22 cellular contexts compared by ENCODE assay signal in the genomic region with DNA sequence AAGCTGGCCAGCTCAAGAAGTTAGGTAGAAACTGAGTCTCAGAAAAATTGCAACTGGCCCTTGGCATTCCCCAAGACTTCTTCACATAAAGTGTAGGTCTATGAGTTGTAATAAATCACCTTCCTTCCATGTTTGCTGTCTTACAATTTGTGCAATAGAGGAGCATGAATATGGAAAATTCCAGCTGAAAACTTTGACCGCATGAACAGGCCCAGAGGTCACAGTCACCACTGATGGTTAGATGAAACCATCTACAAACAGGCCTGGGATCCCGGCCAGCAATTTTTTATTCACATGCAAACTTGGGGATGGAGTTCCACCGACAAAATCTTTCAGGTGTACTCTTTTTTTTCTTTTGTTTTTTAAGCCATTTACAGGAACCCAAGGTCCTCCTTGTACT.
DNase-seq lines count a peak whose midpoint lies in the region; ATAC-seq, FAIRE-seq and TF ChIP-seq lines count a peak whose summit lies in the region.
"Had no signal": no experiment of that assay in that cellular context is flagged by ENCODE, and none has a peak within 500 bp of the region (broad histone marks: within the 10 kb centered on the region; RNA-seq: fewer than 3 reads in every experiment).

No MANE protein-coding gene starts in this region.

- H3K27ac ChIP-seq in liver (ENCODE audit: low read depth in 1 of 2, low read length in 2 of 2) (peak overlapping the region in 1 of 2 donors; percentile 44), HepG2 (ENCODE audit: extremely low read length, insufficient read depth, low read length) (no peak overlapping the region)
- H3K27ac ChIP-seq: BLaER1 treated with 17β-estradiol and CSF1 and Interleukin-3, amounts not matched to agents 10 nM and 100 nM had no signal

- TF ChIP-seq RAD21 in liver (IDR thresholded peaks at IDR 0.05), result peak; percentile 33 to 45
- TF ChIP-seq RAD21 in HepG2 (CRISPR knock-in tag; IDR thresholded peaks at IDR 0.05), result no peak

- TF ChIP-seq EP300 in HepG2 (IDR thresholded peaks at IDR 0.05; ENCODE audit: low read depth in 2 of 2, low read length in 2 of 2), result no peak
- TF ChIP-seq EP300 in HepG2 (CRISPR knock-in tag; IDR thresholded peaks at IDR 0.05; ENCODE audit: borderline replicate concordance), result no peak

- H3K27me3 Mint-ChIP-seq in dendritic cell treated with granulocyte-macrophage colony-stimulating factor and Interleukin-4, amounts not matched to agents 40 ng/mL and 50 ng/mL, for 4 days, result no peaks in the 10 kb centered on the region
- H3K27me3 Mint-ChIP-seq: B cell had no signal

- no peaks in the 10 kb centered on the region for H3K9me3 Mint-ChIP-seq in dendritic cell treated with granulocyte-macrophage colony-stimulating factor and Interleukin-4, amounts not matched to agents 40 ng/mL and 50 ng/mL, for 4 days
- H3K9me3 Mint-ChIP-seq: CD8-positive, alpha-beta T cell; GM23338 had no signal

- no peak for DNase-seq in HepG2 (ENCODE audit: low spot score)
- peak; percentile 80 for DNase-seq in left lobe of liver (ENCODE audit: low spot score)
- peak; percentile 15 for DNase-seq in stromal cell of bone marrow (ENCODE audit: low read depth)
- DNase-seq in Kasumi-1 (lab: John Stamatoyannopoulos, UW), result no peak
- DNase-seq: 8988T; CD8-positive, alpha-beta T cell; COR-L47; DMS 273 treated with DMSO at 0.1 percent for 48 hours; DMS53; DND-41; EL; HCEC 1CT had no signal

- no peak overlapping the region for H3K4me3 ChIP-seq in liver (ENCODE audit: low read depth in 1 of 3, low read length in 3 of 3)
- H3K4me3 ChIP-seq in HepG2 (replicated peaks in 1 of 3; ENCODE audit: insufficient read depth in 1 of 3, low read depth in 2 of 3, low read length in 3 of 3), result no peak overlapping the region
- H3K4me3 ChIP-seq: BLaER1 treated with 17β-estradiol and CSF1 and Interleukin-3, amounts not matched to agents 10 nM and 100 nM; GM23338 had no signal

- no TSS peak for BruUV-seq in HepG2 (replicated peaks; lab: Mats Ljungman, UMichigan)

- 32% methylated on average over 3 of the region's 3 CpGs for WGBS in liver
- WGBS in HepG2 (ENCODE audit: low lambda C conversion rate), result 83% methylated on average over 3 of the region's 3 CpGs

- peaks cover 35% of the 10 kb centered on the region for H3K4me1 Mint-ChIP-seq in dendritic cell treated with granulocyte-macrophage colony-stimulating factor and Interleukin-4, amounts not matched to agents 40 ng/mL and 50 ng/mL, for 4 days (ENCODE audit: low read depth)
- H3K4me1 Mint-ChIP-seq: B cell had no signal

- H3K27me3 ChIP-seq in liver (ENCODE audit: control insufficient read depth in 4 of 4, insufficient read depth in 4 of 4, low read length in 3 of 4) (no peaks in the 10 kb centered on the region), HepG2 (ENCODE audit: control insufficient read depth in 1 of 2, insufficient read depth in 2 of 2, low read length in 2 of 2) (no peaks in the 10 kb centered on the region)
- H3K27me3 ChIP-seq: BLaER1 treated with 17β-estradiol and CSF1 and Interleukin-3, amounts not matched to agents 10 nM and 100 nM had no signal

- H3K4me3 Mint-ChIP-seq in dendritic cell treated with granulocyte-macrophage colony-stimulating factor and Interleukin-4, amounts not matched to agents 40 ng/mL and 50 ng/mL, for 4 days, result no peak overlapping the region
- H3K4me3 Mint-ChIP-seq: B cell; CD8-positive, alpha-beta T cell; GM23338 had no signal

- peaks cover 36% of the 10 kb centered on the region for H3K36me3 Mint-ChIP-seq in dendritic cell treated with granulocyte-macrophage colony-stimulating factor and Interleukin-4, amounts not matched to agents 40 ng/mL and 50 ng/mL, for 4 days (ENCODE audit: low read depth)

- intact Hi-C loops in HepG2 (cut with micrococcal nuclease; ENCODE audit: unreplicated experiment), result no loop called here
- intact Hi-C loops in dendritic cell treated with granulocyte-macrophage colony-stimulating factor and Interleukin-4, amounts not matched to agents 40 ng/mL and 50 ng/mL, for 4 days (cut with micrococcal nuclease), result loop anchor here (5.0 kb wide), 1 partner anchor 327 kb away; no protein-coding TSS in a partner anchor

- no peak for TF ChIP-seq CTCF in liver (IDR thresholded peaks at IDR 0.05; ENCODE audit: low read depth, low read length, missing input control)
- no peak for TF ChIP-seq CTCF in HepG2 (CRISPR knock-in tag; IDR thresholded peaks at IDR 0.05)

- in situ Hi-C loops in HepG2 (cut with HindIII; ENCODE audit: extremely low pct_ligation_motif_present, low pct_unique_long_range_greater_than_20kb), result no loop called here

- CTCF ChIA-PET in HepG2 (lab: Yijun Ruan, JAX; ENCODE audit: low intra/inter-chr PET ratio, low total read pairs), result no interaction called here

- H2AFZ ChIP-seq in HepG2 (ENCODE audit: low read length), result no peak overlapping the region
- H2AFZ ChIP-seq: GM23338 had no signal

- no peaks in the 10 kb centered on the region for H3K36me3 ChIP-seq in liver (ENCODE audit: control insufficient read depth in 4 of 4, insufficient read depth in 3 of 4, low read depth in 1 of 4, low read length in 3 of 4)
- H3K36me3 ChIP-seq in HepG2 (replicated peaks in 1 of 2; ENCODE audit: control insufficient read depth in 1 of 2, insufficient read depth in 2 of 2, low read length in 2 of 2), result peaks cover 20 to 66% of the 10 kb centered on the region in 2 experiments

- POLR2A ChIA-PET in HepG2 (lab: Yijun Ruan, JAX), result no interaction called here

- ATAC-seq in HepG2 (no peak), left lobe of liver (peak; percentile 79), GM18517 (IDR thresholded peaks at IDR 0.05; ENCODE audit: unreplicated experiment) (no peak), GM21576 (IDR thresholded peaks at IDR 0.05; ENCODE audit: unreplicated experiment) (no peak)
- ATAC-seq: CD8-positive, alpha-beta T cell; GM23338 had no signal

- H3K4me1 ChIP-seq in liver (ENCODE audit: control insufficient read depth in 4 of 4, insufficient read depth in 4 of 4, low read length in 3 of 4) (peaks cover 2 to 48% (median 40%) of the 10 kb centered on the region in 4 donors), HepG2 (ENCODE audit: insufficient read depth, low read length) (peaks cover 13% of the 10 kb centered on the region)

- TF ChIP-seq POLR2A in HepG2 (IDR thresholded peaks at IDR 0.05; ENCODE audit: insufficient read depth in 1 of 2, low read depth in 2 of 2, low read length in 2 of 2), result no peak

- no peaks in the 10 kb centered on the region for H3K79me2 ChIP-seq in HepG2 (ENCODE audit: insufficient read depth, low read length)

- H3K27ac Mint-ChIP-seq in dendritic cell treated with granulocyte-macrophage colony-stimulating factor and Interleukin-4, amounts not matched to agents 40 ng/mL and 50 ng/mL, for 4 days, result peak overlapping the region; percentile 5
- H3K27ac Mint-ChIP-seq: B cell; CD8-positive, alpha-beta T cell; GM23338 had no signal

- H3K9ac ChIP-seq in liver (ENCODE audit: low read depth in 1 of 2, low read length in 2 of 2), result no peak overlapping the region
- H3K9ac ChIP-seq in HepG2 (ENCODE audit: insufficient read depth, low read depth, low read length), result no peak overlapping the region
- H3K9ac ChIP-seq: BLaER1 treated with 17β-estradiol and CSF1 and Interleukin-3, amounts not matched to agents 10 nM and 100 nM had no signal

- H3K9me3 ChIP-seq in liver (ENCODE audit: control insufficient read depth in 4 of 4, low read length in 3 of 4) (no peaks in the 10 kb centered on the region), HepG2 (ENCODE audit: low read length) (no peaks in the 10 kb centered on the region)
- H3K9me3 ChIP-seq: BLaER1 treated with 17β-estradiol and CSF1 and Interleukin-3, amounts not matched to agents 10 nM and 100 nM had no signal

- no peaks in the 10 kb centered on the region for H4K20me1 ChIP-seq in HepG2 (ENCODE audit: insufficient read depth, low read length)

- H3K4me2 ChIP-seq in HepG2 (ENCODE audit: low read depth, low read length), result no peak overlapping the region
- H3K4me2 ChIP-seq: BLaER1 treated with 17β-estradiol and CSF1 and Interleukin-3, amounts not matched to agents 10 nM and 100 nM; GM23338 had no signal

- no peak for FAIRE-seq in HepG2 (lab: Jason Lieb, UNC)
- FAIRE-seq: GM12892, GM18507, H54 had no signal

TF ChIP-seq in liver, 16 proteins besides CTCF, POLR2A, EP300 and RAD21 (continues in another document):
- TF ChIP-seq, protein P1, sequence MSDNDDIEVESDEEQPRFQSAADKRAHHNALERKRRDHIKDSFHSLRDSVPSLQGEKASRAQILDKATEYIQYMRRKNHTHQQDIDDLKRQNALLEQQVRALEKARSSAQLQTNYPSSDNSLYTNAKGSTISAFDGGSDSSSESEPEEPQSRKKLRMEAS (IDR thresholded peaks at IDR 0.05), result peak; percentile 60
- TF ChIP-seq RXRA (IDR thresholded peaks at IDR 0.05) (peak; percentile 86 to 93), EGR1 (IDR thresholded peaks at IDR 0.05; ENCODE audit: low read depth in 2 of 2) (peak in 1 of 2 donors; percentile 57), SP1 (IDR thresholded peaks at IDR 0.05) (peak; percentile 72), TAF1 (conservative IDR thresholded peaks at IDR 0.05) (no peak), YY1 (IDR thresholded peaks at IDR 0.05) (peak; percentile 77), HNF4G (IDR thresholded peaks at IDR 0.05) (no peak), HNF4A (conservative IDR thresholded peaks at IDR 0.05) (peak; percentile 74 to 86), JUND (IDR thresholded peaks at IDR 0.05) (peak in 1 of 2 donors; percentile 53)
- TF ChIP-seq, protein P2, sequence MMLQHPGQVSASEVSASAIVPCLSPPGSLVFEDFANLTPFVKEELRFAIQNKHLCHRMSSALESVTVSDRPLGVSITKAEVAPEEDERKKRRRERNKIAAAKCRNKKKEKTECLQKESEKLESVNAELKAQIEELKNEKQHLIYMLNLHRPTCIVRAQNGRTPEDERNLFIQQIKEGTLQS (IDR thresholded peaks at IDR 0.05), result no peak

TF ChIP-seq in HepG2, 621 proteins besides CTCF, POLR2A, EP300 and RAD21 (continues in another document):
- TF ChIP-seq CAMTA2 (CRISPR knock-in tag; IDR thresholded peaks at IDR 0.05; ENCODE audit: borderline replicate concordance) (no peak), ZNF20 (CRISPR knock-in tag; IDR thresholded peaks at IDR 0.05) (no peak), ZFYVE20 (CRISPR knock-in tag; IDR thresholded peaks at IDR 0.05; ENCODE audit: borderline replicate concordance, low read depth) (no peak)
- TF ChIP-seq, protein P3, sequence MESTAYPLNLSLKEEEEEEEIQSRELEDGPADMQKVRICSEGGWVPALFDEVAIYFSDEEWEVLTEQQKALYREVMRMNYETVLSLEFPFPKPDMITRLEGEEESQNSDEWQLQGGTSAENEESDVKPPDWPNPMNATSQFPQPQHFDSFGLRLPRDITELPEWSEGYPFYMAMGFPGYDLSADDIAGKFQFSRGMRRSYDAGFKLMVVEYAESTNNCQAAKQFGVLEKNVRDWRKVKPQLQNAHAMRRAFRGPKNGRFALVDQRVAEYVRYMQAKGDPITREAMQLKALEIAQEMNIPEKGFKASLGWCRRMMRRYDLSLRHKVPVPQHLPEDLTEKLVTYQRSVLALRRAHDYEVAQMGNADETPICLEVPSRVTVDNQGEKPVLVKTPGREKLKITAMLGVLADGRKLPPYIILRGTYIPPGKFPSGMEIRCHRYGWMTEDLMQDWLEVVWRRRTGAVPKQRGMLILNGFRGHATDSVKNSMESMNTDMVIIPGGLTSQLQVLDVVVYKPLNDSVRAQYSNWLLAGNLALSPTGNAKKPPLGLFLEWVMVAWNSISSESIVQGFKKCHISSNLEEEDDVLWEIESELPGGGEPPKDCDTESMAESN (CRISPR knock-in tag; conservative IDR thresholded peaks at IDR 0.05), result no peak

Comparison
In these comparisons a context has a peak if more than half of its experiments do, and no peak if none do; other contexts are left out.
1. DNase-seq: peak in left lobe of liver (single experiment) and stromal cell of bone marrow (single experiment); none in HepG2 (single experiment) and Kasumi-1 (0 of 2).